ENCODE assay signal across 8 cellular contexts in the genomic region with DNA sequence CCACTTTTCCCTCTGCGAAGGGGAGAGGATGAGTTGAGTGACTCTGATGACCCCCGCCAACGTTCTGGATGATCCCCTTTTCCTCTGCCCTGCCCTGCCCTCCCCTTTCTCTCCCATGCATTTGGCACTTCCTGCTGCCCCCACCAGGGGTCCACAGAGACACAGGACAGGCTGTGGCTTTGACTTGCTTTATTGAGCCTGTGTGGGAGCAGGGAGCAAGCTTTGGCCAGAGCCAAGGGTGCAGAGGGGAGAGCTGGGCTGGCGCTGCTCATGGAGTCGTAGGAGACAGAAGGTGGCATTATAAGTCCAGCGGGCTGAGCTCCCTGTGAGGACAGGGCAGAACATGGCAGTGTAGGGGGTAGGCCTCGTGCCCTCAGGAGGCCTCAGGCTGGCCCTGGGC. TPM values are rescaled to one million over a fixed set of nuclear protein-coding genes. Genes with fewer than 3 reads are reported as not detected.
A peak's percentile ranks its signal among the peaks of the same experiment; 100 is the strongest.
DNase-seq lines count a peak whose midpoint lies in the region; ATAC-seq and TF ChIP-seq lines count a peak whose summit lies in the region.

No MANE protein-coding gene starts in this region.

- ATAC-seq in thoracic aorta (ENCODE audit: insufficient number of reproducible peaks, low FRiP score, low read depth): no peak
- no peak for ATAC-seq in HG02981 (IDR thresholded peaks at IDR 0.05; ENCODE audit: unreplicated experiment)
- ATAC-seq in GM18517 (IDR thresholded peaks at IDR 0.05; ENCODE audit: unreplicated experiment): no peak

- H3K27ac ChIP-seq in thoracic aorta: no peak overlapping the region

- no peaks in the 10 kb centered on the region for H3K36me3 ChIP-seq in thoracic aorta

- no peak overlapping the region for H3K4me3 ChIP-seq in thoracic aorta

- H3K9me3 ChIP-seq in thoracic aorta: no peaks in the 10 kb centered on the region

- peaks cover 0 to 3% of the 10 kb centered on the region in 2 donors for H3K4me1 ChIP-seq in thoracic aorta (ENCODE audit: control insufficient read depth in 1 of 2, low read depth in 2 of 2)

- peak; percentile 42 for DNase-seq in AG08396 (ENCODE audit: low spot score)
- DNase-seq in GM10266 (ENCODE audit: extremely low spot score): peak; percentile 11
- peak; percentile 5 for DNase-seq in OCI-M2 (lab: John Stamatoyannopoulos, UW; ENCODE audit: unreplicated experiment)
- DNase-seq in erythroblast (lab: John Stamatoyannopoulos, UW): peak; percentile 27 to 42
- no peak for DNase-seq in thoracic aorta (ENCODE audit: low spot score)
- DNase-seq in DMS79 treated with DMSO at 0.1 percent for 48 hours (lab: John Stamatoyannopoulos, UW): no peak

- no peak for TF ChIP-seq POLR2A in erythroblast (IDR thresholded peaks at IDR 0.05; ENCODE audit: low read length)

- TF ChIP-seq CTCF in GM10266 (IDR thresholded peaks at IDR 0.05; ENCODE audit: control insufficient read depth, insufficient read depth, low read depth, missing control alignments): peak; percentile 29
- peak; percentile 16 for TF ChIP-seq CTCF in thoracic aorta (IDR thresholded peaks at IDR 0.05)

- no peaks in the 10 kb centered on the region for H3K27me3 ChIP-seq in thoracic aorta (replicated peaks; ENCODE audit: insufficient read depth)

RNA-seq across cellular contexts. Expression of a gene that starts 1.6 kb away (rescaled TPM):
- total RNA-seq in thoracic aorta: not detected

RNA-seq across cellular contexts. Expression of a gene that starts 13.1 kb away (rescaled TPM):
- total RNA-seq in thoracic aorta: not detected

RNA-seq across cellular contexts. Expression of a gene that starts 33.3 kb away (rescaled TPM):
- total RNA-seq in thoracic aorta: 10 to 100 TPM; 10.7 to 15.0 TPM

Comparison
In these comparisons a context has a peak if more than half of its experiments do, and no peak if none do; other contexts are left out.
1. DNase-seq: peak in AG08396 (single experiment), GM10266 (single experiment), OCI-M2 (single experiment) and erythroblast (2 of 2); none in thoracic aorta (single experiment) and DMS79 treated with DMSO at 0.1 percent for 48 hours (single experiment).